In genomic region chr1:167454929-167455785, GRCh38 we compare ENCODE assay signal across 8 cellular contexts.
A peak's percentile ranks its signal among the peaks of the same experiment; 100 is the strongest.
DNase-seq lines count a peak whose midpoint lies in the region; ATAC-seq, FAIRE-seq and TF ChIP-seq lines count a peak whose summit lies in the region.

No MANE protein-coding gene starts in this region.

- under 1% methylated on average over 83 of the region's 83 CpGs for WGBS in HUES64

- peaks cover 14% of the 10 kb centered on the region for H3K4me1 ChIP-seq in HUES64 (ENCODE audit: insufficient read depth, low read length)

- peak overlapping the region; percentile 34 for H3K27ac Mint-ChIP-seq in activated naive CD8-positive, alpha-beta T cell

- no peak overlapping the region for H3K27ac ChIP-seq in HUES64 (ENCODE audit: low read depth, low read length)

- no peaks in the 10 kb centered on the region for H3K9me3 ChIP-seq in HUES64 (ENCODE audit: insufficient read depth, low read depth, low read length)

- no peak for FAIRE-seq in urothelium cell line (lab: Jason Lieb, UNC)

- no peaks in the 10 kb centered on the region for H3K36me3 Mint-ChIP-seq in activated naive CD8-positive, alpha-beta T cell

- H3K27me3 ChIP-seq in HUES64 (ENCODE audit: insufficient read depth, low read length): peaks cover 54% of the 10 kb centered on the region

- H3K36me3 ChIP-seq in HUES64 (ENCODE audit: insufficient read depth, low read length): no peaks in the 10 kb centered on the region

- ATAC-seq in GM21360 (IDR thresholded peaks at IDR 0.05; ENCODE audit: unreplicated experiment) (peak; percentile 57), SK-N-SH treated with all-trans-retinoic acid at 6 μM for 48 hours (peak; percentile 90)

- peak overlapping the region; percentile 87 for H3K4me3 Mint-ChIP-seq in activated naive CD8-positive, alpha-beta T cell

- peaks cover 65% of the 10 kb centered on the region for H3K4me1 Mint-ChIP-seq in activated naive CD8-positive, alpha-beta T cell (ENCODE audit: low read depth)

- peak overlapping the region; percentile 52 for H3K9ac ChIP-seq in HUES64 (ENCODE audit: low read depth, low read length)

- H3K9me3 Mint-ChIP-seq in activated naive CD8-positive, alpha-beta T cell (ENCODE audit: low read depth): no peaks in the 10 kb centered on the region

- peak overlapping the region; percentile 72 for H3K4me3 ChIP-seq in HUES64 (ENCODE audit: low read length)

- DNase-seq in COR-L47 (lab: John Stamatoyannopoulos, UW) (peak; percentile 45), cardiac septum (ENCODE audit: low spot score) (peak; percentile 81), pons (ENCODE audit: low spot score) (peak; percentile 13), urothelium cell line (ENCODE audit: low spot score) (peak; percentile 75)

- intact Hi-C loops in cardiac septum (cut with DNase I): loop anchor here (2.0 kb wide), 1 partner anchor 234 kb away; the partner anchor contains the start of gene POU2F1

- no peaks in the 10 kb centered on the region for H3K27me3 Mint-ChIP-seq in activated naive CD8-positive, alpha-beta T cell

TF ChIP-seq in SK-N-SH treated with all-trans-retinoic acid at 6 μM for 48 hours, 23 proteins besides CTCF, POLR2A, EP300 and RAD21:
- no peak for TF ChIP-seq CSRNP3 (CRISPR knock-in tag; IDR thresholded peaks at IDR 0.05)
- no peak for TF ChIP-seq ZFP30 (CRISPR knock-in tag; IDR thresholded peaks at IDR 0.05)
- TF ChIP-seq ESRRG (CRISPR knock-in tag; IDR thresholded peaks at IDR 0.05): no peak
- TF ChIP-seq ARNTL (CRISPR knock-in tag; IDR thresholded peaks at IDR 0.05; ENCODE audit: borderline replicate concordance, low read depth): no peak
- no peak for TF ChIP-seq PPARA (CRISPR knock-in tag; IDR thresholded peaks at IDR 0.05; ENCODE audit: borderline replicate concordance)
- no peak for TF ChIP-seq ISL1 (CRISPR knock-in tag; IDR thresholded peaks at IDR 0.05)
- no peak for TF ChIP-seq SNAI2 (CRISPR knock-in tag; IDR thresholded peaks at IDR 0.05)
- no peak for TF ChIP-seq TSHZ2 (CRISPR knock-in tag; IDR thresholded peaks at IDR 0.05)
- no peak for TF ChIP-seq GLIS3 (CRISPR knock-in tag; IDR thresholded peaks at IDR 0.05)
- TF ChIP-seq TCF4 (CRISPR knock-in tag; IDR thresholded peaks at IDR 0.05; ENCODE audit: borderline replicate concordance): no peak
- TF ChIP-seq BACH2 (CRISPR knock-in tag; IDR thresholded peaks at IDR 0.05; ENCODE audit: borderline replicate concordance): no peak
- no peak for TF ChIP-seq ZNF8 (CRISPR knock-in tag; IDR thresholded peaks at IDR 0.05)

Comparison
In these comparisons a context has a peak if more than half of its experiments do, and no peak if none do; other contexts are left out.
1. DNase-seq: peak in every context shown above with its lines; median percentile 81 in cardiac septum; 75 in urothelium cell line; 45 in COR-L47; 13 in pons.